In genomic region chr4:164343472-164343976, GRCh38 we compare ENCODE assay signal across 8 cellular contexts.
"Had no signal": no experiment of that assay in that cellular context is flagged by ENCODE, and none has a peak within 500 bp of the region (broad histone marks: within the 10 kb centered on the region; RNA-seq: fewer than 3 reads in every experiment).

No MANE protein-coding gene starts in this region.

- H3K4me1 Mint-ChIP-seq: GM23338, IgD-negative memory B cell had no signal

- H3K27ac ChIP-seq: HL-60, KMS-11 had no signal

- H2AFZ ChIP-seq: GM23338 had no signal

- H3K4me1 ChIP-seq: HAP-1 had no signal

- H3K4me2 ChIP-seq: GM23338, KMS-11 had no signal

- H3K4me3 Mint-ChIP-seq: GM23338, IgD-negative memory B cell had no signal

- H3K27me3 Mint-ChIP-seq: IgD-negative memory B cell had no signal

- H3K36me3 ChIP-seq: HAP-1 had no signal

- H3K27ac Mint-ChIP-seq: GM23338, IgD-negative memory B cell had no signal

- DNase-seq: Karpas-422, KBM-7 had no signal

- ATAC-seq: GM23338, HepG2 had no signal

- H3K9ac ChIP-seq: KMS-11 had no signal

- H3K36me3 Mint-ChIP-seq: IgD-negative memory B cell had no signal

- H3K4me3 ChIP-seq: GM23338, HAP-1 had no signal
